Comparison of ENCODE assay signal across 20 cellular contexts in the genomic region with DNA sequence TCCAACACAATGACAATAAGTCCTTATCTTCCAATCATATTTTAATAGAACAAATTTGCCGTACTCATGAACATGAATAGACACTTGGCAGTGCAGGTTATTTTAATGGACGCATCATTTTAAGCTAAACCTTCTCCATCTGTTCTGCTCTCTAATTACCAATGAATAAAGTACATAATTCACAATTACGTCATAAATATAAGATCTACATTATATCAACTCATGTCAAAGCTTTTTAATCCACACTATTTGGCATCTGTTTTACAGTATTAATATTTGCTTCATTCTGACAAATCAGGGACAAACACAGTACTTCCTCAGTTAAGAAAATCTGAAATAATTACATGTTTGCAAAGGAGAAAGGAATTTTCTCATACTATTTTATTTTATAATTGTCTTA.
DNase-seq lines count a peak whose midpoint lies in the region; ATAC-seq, FAIRE-seq and TF ChIP-seq lines count a peak whose summit lies in the region.
"Had no signal": no experiment of that assay in that cellular context is flagged by ENCODE, and none has a peak within 500 bp of the region (broad histone marks: within the 10 kb centered on the region; RNA-seq: fewer than 3 reads in every experiment).

No MANE protein-coding gene starts in this region.

- peaks cover 5 to 19% of the 10 kb centered on the region in 2 donors for H3K9me3 Mint-ChIP-seq in stimulated activated naive CD8-positive, alpha-beta T cell treated with anti-CD3 and anti-CD28 coated beads, Interleukin-15, amount 100 ng/mL, for 72 hours

- POLR2A ChIA-PET in HepG2 (lab: Yijun Ruan, JAX): no interaction called here

- in situ Hi-C loops in HepG2 (cut with HindIII; ENCODE audit: extremely low pct_ligation_motif_present, low pct_unique_long_range_greater_than_20kb): no loop called here

- TF ChIP-seq POLR2A in HepG2 (IDR thresholded peaks at IDR 0.05; ENCODE audit: insufficient read depth in 1 of 2, low read depth in 2 of 2, low read length in 2 of 2): no peak
- TF ChIP-seq POLR2A in right lobe of liver (IDR thresholded peaks at IDR 0.05): no peak

- H2AFZ ChIP-seq in HepG2 (ENCODE audit: low read length): no peak overlapping the region
- H2AFZ ChIP-seq: GM23248 had no signal

- DNase-seq in NCI-H1694 treated with DMSO at 0.1 percent for 48 hours (lab: John Stamatoyannopoulos, UW) (peak; percentile 25), NCI-H1694 (lab: John Stamatoyannopoulos, UW) (no peak), HepG2 (ENCODE audit: low spot score) (no peak), right lobe of liver (no peak), NCI-H446 treated with DMSO at 0.1 percent for 48 hours (lab: John Stamatoyannopoulos, UW) (peak; percentile 85), NOMO-1 treated with DMSO at 0.1 percent for 48 hours (lab: John Stamatoyannopoulos, UW; ENCODE audit: unreplicated experiment) (no peak)
- DNase-seq in stimulated activated naive CD8-positive, alpha-beta T cell treated with anti-CD3 and anti-CD28 coated beads, Interleukin-15, amount 100 ng/mL, for 72 hours: no peak
- DNase-seq: AML-193; CD4-positive, alpha-beta T cell; DMS79 treated with DMSO at 0.1 percent for 48 hours; GF-D8; GM23248; HFFc6 had no signal

- H3K4me2 ChIP-seq in HepG2 (ENCODE audit: low read depth, low read length): no peak overlapping the region
- H3K4me2 ChIP-seq: A549 had no signal

- H3K4me1 Mint-ChIP-seq in stimulated activated naive CD8-positive, alpha-beta T cell treated with anti-CD3 and anti-CD28 coated beads, Interleukin-15, amount 100 ng/mL, for 72 hours: no peaks in the 10 kb centered on the region
- H3K4me1 Mint-ChIP-seq: IgD-negative memory B cell had no signal

- 16% methylated on average over 3 of the region's 3 CpGs for WGBS in HepG2 (ENCODE audit: low lambda C conversion rate)
- WGBS in right lobe of liver (ENCODE audit: insufficient coverage, low coverage, low lambda C conversion rate, missing lambda C conversion rate): 76% methylated on average over 3 of the region's 3 CpGs

- no peak for FAIRE-seq in HepG2 (lab: Jason Lieb, UNC)
- FAIRE-seq: A549, HTR-8/SVneo had no signal

- H3K27me3 ChIP-seq in HepG2 (ENCODE audit: control insufficient read depth in 1 of 2, insufficient read depth in 2 of 2, low read length in 2 of 2): no peaks in the 10 kb centered on the region
- H3K27me3 ChIP-seq in right lobe of liver: no peaks in the 10 kb centered on the region

- ATAC-seq in HepG2 (no peak), right lobe of liver (no peak), HG03095 (IDR thresholded peaks at IDR 0.05; ENCODE audit: unreplicated experiment) (no peak)
- ATAC-seq in stimulated activated naive CD8-positive, alpha-beta T cell treated with anti-CD3 and anti-CD28 coated beads, Interleukin-15, amount 100 ng/mL, for 72 hours: no peak
- ATAC-seq: A549 had no signal

- no peaks in the 10 kb centered on the region for H3K27me3 Mint-ChIP-seq in stimulated activated naive CD8-positive, alpha-beta T cell treated with anti-CD3 and anti-CD28 coated beads, Interleukin-15, amount 100 ng/mL, for 72 hours
- H3K27me3 Mint-ChIP-seq: CD4-positive, alpha-beta T cell; IgD-negative memory B cell had no signal

- TF ChIP-seq EP300 in HepG2 (IDR thresholded peaks at IDR 0.05; ENCODE audit: low read depth in 2 of 2, low read length in 2 of 2) (no peak), HepG2 (CRISPR knock-in tag; IDR thresholded peaks at IDR 0.05; ENCODE audit: borderline replicate concordance) (no peak)

- H3K4me3 Mint-ChIP-seq in stimulated activated naive CD8-positive, alpha-beta T cell treated with anti-CD3 and anti-CD28 coated beads, Interleukin-15, amount 100 ng/mL, for 72 hours: no peak overlapping the region
- H3K4me3 Mint-ChIP-seq: CD4-positive, alpha-beta T cell; HFFc6; IgD-negative memory B cell had no signal

- H3K4me1 ChIP-seq in HepG2 (ENCODE audit: insufficient read depth, low read length): no peaks in the 10 kb centered on the region
- H3K4me1 ChIP-seq in right lobe of liver: no peaks in the 10 kb centered on the region
- H3K4me1 ChIP-seq: A549, HAP-1 had no signal

- no peaks in the 10 kb centered on the region for H4K20me1 ChIP-seq in HepG2 (ENCODE audit: insufficient read depth, low read length)

- no peaks in the 10 kb centered on the region for H3K79me2 ChIP-seq in HepG2 (ENCODE audit: insufficient read depth, low read length)

- no peak overlapping the region for H3K4me3 ChIP-seq in HepG2 (replicated peaks in 1 of 3; ENCODE audit: insufficient read depth in 1 of 3, low read depth in 2 of 3, low read length in 3 of 3)
- no peak overlapping the region for H3K4me3 ChIP-seq in right lobe of liver
- H3K4me3 ChIP-seq: A549, GM23248, HAP-1 had no signal

- H3K27ac Mint-ChIP-seq in stimulated activated naive CD8-positive, alpha-beta T cell treated with anti-CD3 and anti-CD28 coated beads, Interleukin-15, amount 100 ng/mL, for 72 hours: no peak overlapping the region
- H3K27ac Mint-ChIP-seq: CD4-positive, alpha-beta T cell; HFFc6; IgD-negative memory B cell had no signal

- no peak overlapping the region for H3K9ac ChIP-seq in HepG2 (ENCODE audit: insufficient read depth, low read depth, low read length)
- H3K9ac ChIP-seq: GM23248 had no signal

- H3K9me3 ChIP-seq in HepG2 (ENCODE audit: low read length) (peaks cover 92% of the 10 kb centered on the region), right lobe of liver (no peaks in the 10 kb centered on the region)
- H3K9me3 ChIP-seq: A549, HAP-1 had no signal

- no TSS peak for BruUV-seq in HepG2 (replicated peaks; lab: Mats Ljungman, UMichigan)

- TF ChIP-seq RAD21 in HepG2 (CRISPR knock-in tag; IDR thresholded peaks at IDR 0.05): no peak

- CTCF ChIA-PET in HepG2 (lab: Yijun Ruan, JAX; ENCODE audit: low intra/inter-chr PET ratio, low total read pairs): no interaction called here

- H3K36me3 ChIP-seq in HepG2 (replicated peaks in 1 of 2; ENCODE audit: control insufficient read depth in 1 of 2, insufficient read depth in 2 of 2, low read length in 2 of 2): no peaks in the 10 kb centered on the region
- H3K36me3 ChIP-seq in right lobe of liver: no peaks in the 10 kb centered on the region
- H3K36me3 ChIP-seq: HAP-1 had no signal

- H3K27ac ChIP-seq in HepG2 (ENCODE audit: extremely low read length, insufficient read depth, low read length): no peak overlapping the region
- no peak overlapping the region for H3K27ac ChIP-seq in right lobe of liver
- H3K27ac ChIP-seq: 22Rv1, A549, C4-2B, GM23248 had no signal

- intact Hi-C loops in HepG2 (cut with micrococcal nuclease; ENCODE audit: unreplicated experiment) (no loop called here), right lobe of liver (cut with DNase I) (no loop called here)

- TF ChIP-seq CTCF in HepG2 (CRISPR knock-in tag; IDR thresholded peaks at IDR 0.05): no peak
- TF ChIP-seq CTCF in right lobe of liver (IDR thresholded peaks at IDR 0.05): no peak

TF ChIP-seq in HepG2, 621 proteins besides CTCF, POLR2A, EP300 and RAD21:
- peak; percentile 40; the same call in 1 of the 2 replicates for TF ChIP-seq CREB1 (IDR thresholded peaks at IDR 0.05)
- TF ChIP-seq CREB1 (CRISPR knock-in tag; IDR thresholded peaks at IDR 0.05): no peak
- TF ChIP-seq, protein P1, sequence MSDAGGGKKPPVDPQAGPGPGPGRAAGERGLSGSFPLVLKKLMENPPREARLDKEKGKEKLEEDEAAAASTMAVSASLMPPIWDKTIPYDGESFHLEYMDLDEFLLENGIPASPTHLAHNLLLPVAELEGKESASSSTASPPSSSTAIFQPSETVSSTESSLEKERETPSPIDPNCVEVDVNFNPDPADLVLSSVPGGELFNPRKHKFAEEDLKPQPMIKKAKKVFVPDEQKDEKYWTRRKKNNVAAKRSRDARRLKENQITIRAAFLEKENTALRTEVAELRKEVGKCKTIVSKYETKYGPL (CRISPR knock-in tag; IDR thresholded peaks at IDR 0.05): no peak
- peak; percentile 93 for TF ChIP-seq ATF7 (IDR thresholded peaks at IDR 0.05)
- no peak for TF ChIP-seq ATF7 (CRISPR knock-in tag; IDR thresholded peaks at IDR 0.05)

Comparison
In these comparisons a context has a peak if more than half of its experiments do, and no peak if none do; other contexts are left out.
1. DNase-seq: peak in NCI-H1694 treated with DMSO at 0.1 percent for 48 hours (single experiment) and NCI-H446 treated with DMSO at 0.1 percent for 48 hours (single experiment); none in NCI-H1694 (single experiment), HepG2 (single experiment), right lobe of liver (0 of 3), NOMO-1 treated with DMSO at 0.1 percent for 48 hours (single experiment) and stimulated activated naive CD8-positive, alpha-beta T cell treated with anti-CD3 and anti-CD28 coated beads, Interleukin-15, amount 100 ng/mL, for 72 hours (0 of 2).